Comparison of ENCODE assay signal across 8 cellular contexts in the genomic region with DNA sequence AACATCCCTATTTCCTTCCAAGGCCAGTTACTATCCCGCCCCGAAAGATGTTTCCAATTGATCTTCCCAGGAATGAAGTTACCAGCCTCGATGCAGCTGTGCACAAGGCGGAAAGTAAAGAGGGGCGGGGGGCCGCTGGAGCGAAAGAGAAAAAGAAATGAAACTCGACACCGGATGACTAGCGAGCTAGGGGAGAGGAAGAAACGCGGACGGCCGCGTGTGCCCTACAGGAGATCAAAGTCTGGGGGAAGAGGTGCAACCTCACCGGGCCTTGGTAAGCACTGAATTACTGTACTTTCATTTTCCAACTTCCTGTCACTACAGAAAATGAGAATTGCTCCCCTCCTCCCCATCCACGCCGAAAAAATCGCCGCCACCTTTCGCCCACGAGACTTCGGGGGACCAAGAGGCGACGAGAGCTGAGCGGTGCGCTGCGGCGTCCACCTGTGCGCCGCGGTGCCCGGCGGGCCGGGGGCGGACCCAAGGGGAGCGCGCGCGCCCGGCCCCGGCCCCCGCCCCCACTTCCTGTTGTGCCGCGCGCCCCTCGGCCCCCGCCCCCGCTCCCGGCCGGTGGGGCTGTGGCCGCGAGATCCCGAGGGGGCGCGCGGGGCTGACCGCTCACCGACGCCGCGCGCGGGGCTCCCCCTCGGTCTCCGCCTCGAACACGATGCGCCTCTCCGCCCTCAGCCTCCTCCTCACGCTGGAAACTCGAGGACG. TPM values are rescaled to one million over a fixed set of nuclear protein-coding genes. Genes with fewer than 3 reads are reported as not detected.
DNase-seq lines count a peak whose midpoint lies in the region; ATAC-seq, FAIRE-seq and TF ChIP-seq lines count a peak whose summit lies in the region.

No MANE protein-coding gene starts in this region.

- peak; percentile 57 for ATAC-seq in HG02763 (IDR thresholded peaks at IDR 0.05; ENCODE audit: unreplicated experiment)
- peak; percentile 73 for ATAC-seq in activated naive CD8-positive, alpha-beta T cell treated with anti-CD3 and anti-CD28 coated beads, Interleukin-2, amount 10 ng/mL, durations not matched to agents 7 days and 5 days (ENCODE audit: low read depth)

- peaks cover 14% of the 10 kb centered on the region for H3K4me1 ChIP-seq in cardiac muscle cell (ENCODE audit: low read depth)

- H3K9me3 ChIP-seq in cardiac muscle cell (ENCODE audit: low read depth), result no peaks in the 10 kb centered on the region

- H3K4me1 Mint-ChIP-seq in activated naive CD8-positive, alpha-beta T cell treated with anti-CD3 and anti-CD28 coated beads, Interleukin-2, amount 10 ng/mL, durations not matched to agents 7 days and 5 days, result peaks cover 36% of the 10 kb centered on the region
- H3K4me1 Mint-ChIP-seq in type B pancreatic cell (ENCODE audit: unreplicated experiment), result peaks cover 26% of the 10 kb centered on the region

- no peaks in the 10 kb centered on the region for H3K36me3 ChIP-seq in cardiac muscle cell

- H3K27me3 ChIP-seq in cardiac muscle cell, result no peaks in the 10 kb centered on the region

- intact Hi-C loops in posterior cingulate gyrus (cut with DNase I), result loop anchor here (5.0 kb wide), 1 partner anchor 104 kb away; no protein-coding TSS in a partner anchor

- peaks cover 18% of the 10 kb centered on the region for H3K36me3 Mint-ChIP-seq in activated naive CD8-positive, alpha-beta T cell treated with anti-CD3 and anti-CD28 coated beads, Interleukin-2, amount 10 ng/mL, durations not matched to agents 7 days and 5 days
- peaks cover 8% of the 10 kb centered on the region for H3K36me3 Mint-ChIP-seq in type B pancreatic cell

- H3K4me3 Mint-ChIP-seq in activated naive CD8-positive, alpha-beta T cell treated with anti-CD3 and anti-CD28 coated beads, Interleukin-2, amount 10 ng/mL, durations not matched to agents 7 days and 5 days, result peak overlapping the region; percentile 96
- H3K4me3 Mint-ChIP-seq in type B pancreatic cell, result peak overlapping the region; percentile 97

- H3K27ac ChIP-seq in cardiac muscle cell, result peak overlapping the region; percentile 99

- no peaks in the 10 kb centered on the region for H3K27me3 Mint-ChIP-seq in activated naive CD8-positive, alpha-beta T cell treated with anti-CD3 and anti-CD28 coated beads, Interleukin-2, amount 10 ng/mL, durations not matched to agents 7 days and 5 days
- H3K27me3 Mint-ChIP-seq in type B pancreatic cell, result no peaks in the 10 kb centered on the region

- TF ChIP-seq CTCF in cardiac muscle cell (IDR thresholded peaks at IDR 0.05; ENCODE audit: low read depth, low read length) (no peak), type B pancreatic cell (conservative IDR thresholded peaks at IDR 0.05) (no peak)

- peak; percentile 85 for FAIRE-seq in GM12891 (lab: Jason Lieb, UNC)

- peak overlapping the region; percentile 57 for H3K4me3 ChIP-seq in cardiac muscle cell

- no peaks in the 10 kb centered on the region for H3K9me3 Mint-ChIP-seq in activated naive CD8-positive, alpha-beta T cell treated with anti-CD3 and anti-CD28 coated beads, Interleukin-2, amount 10 ng/mL, durations not matched to agents 7 days and 5 days
- H3K9me3 Mint-ChIP-seq in type B pancreatic cell, result no peaks in the 10 kb centered on the region

- POLR2A ChIA-PET in activated naive CD8-positive, alpha-beta T cell treated with anti-CD3 and anti-CD28 coated beads, Interleukin-2, amount 10 ng/mL, durations not matched to agents 7 days and 5 days (lab: Charles Lee), result interaction anchor here (0.6 to 6.0 kb wide), 16 partner anchors 15 to 1135 kb away, joined by 3 to 184 read pairs (median 4); partner anchors contain the start of genes NUCKS1, RAB29 and SLC45A3

- peak; percentile 59 for DNase-seq in GM12891 (ENCODE audit: insufficient read length, low spot score)
- peak; percentile 69 for DNase-seq in NCI-H128 (lab: John Stamatoyannopoulos, UW; ENCODE audit: unreplicated experiment)
- peak; percentile 83 for DNase-seq in SKM-1 treated with dmso at 0.1 percent for 144 hours (lab: John Stamatoyannopoulos, UW; ENCODE audit: unreplicated experiment)
- peak; percentile 79 for DNase-seq in activated naive CD8-positive, alpha-beta T cell treated with anti-CD3 and anti-CD28 coated beads, Interleukin-2, amount 10 ng/mL, durations not matched to agents 7 days and 5 days
- peak; percentile 71 to 92 for DNase-seq in cardiac muscle cell (ENCODE audit: low read depth in 1 of 2, low spot score in 1 of 2)
- peak in 9 of 10 donors; percentile 16 to 88 (median 32) for DNase-seq in posterior cingulate gyrus
- peak; percentile 81 for DNase-seq in type B pancreatic cell (ENCODE audit: extremely low spot score, unreplicated experiment)

- peak; percentile 73 for TF ChIP-seq POLR2A in GM12891 (IDR thresholded peaks at IDR 0.05; ENCODE audit: low read depth, low read length)

- H3K27ac Mint-ChIP-seq in activated naive CD8-positive, alpha-beta T cell treated with anti-CD3 and anti-CD28 coated beads, Interleukin-2, amount 10 ng/mL, durations not matched to agents 7 days and 5 days, result peak overlapping the region; percentile 99
- H3K27ac Mint-ChIP-seq in type B pancreatic cell, result peak overlapping the region; percentile 96

TF ChIP-seq in GM12891, 5 proteins besides CTCF, POLR2A, EP300 and RAD21:
- peak; percentile 68; the same call in 1 of the 2 replicates for TF ChIP-seq POLR2AphosphoS5 (IDR thresholded peaks at IDR 0.05; ENCODE audit: low read depth, low read length)
- TF ChIP-seq TAF1 (IDR thresholded peaks at IDR 0.05; ENCODE audit: low read depth, low read length), result peak; percentile 94
- 0 out of 2 replicates have a peak, but pooled peaks have one; percentile 22 for TF ChIP-seq SPI1 (IDR thresholded peaks at IDR 0.05; ENCODE audit: low read depth, low read length)
- TF ChIP-seq PAX5 (IDR thresholded peaks at IDR 0.05; ENCODE audit: insufficient read depth, low read length, severe bottlenecking), result no peak
TF ChIP-seq in GM12891: peak in this region for 3.

RNA-seq across cellular contexts. Expression of gene ELK4, which starts 0.6 kb away (rescaled TPM):
- 5.5 TPM for polyA plus RNA-seq in GM12891 (2012; ENCODE audit: low read depth, missing spikeins)
- 100 to 1,000 TPM; 124 to 141 TPM for total RNA-seq in activated naive CD8-positive, alpha-beta T cell treated with anti-CD3 and anti-CD28 coated beads, Interleukin-2, amount 10 ng/mL, durations not matched to agents 7 days and 5 days
- 9.1 and 13.0 TPM in 2 replicates for total RNA-seq in cardiac muscle cell
- polyA plus RNA-seq in cardiac muscle cell, result 1.8 and 4.9 TPM in 2 replicates
- total RNA-seq in type B pancreatic cell (ENCODE audit: low replicate concordance), result 20.9 and 27.6 TPM in 2 replicates

RNA-seq across cellular contexts. Expression of gene SLC45A3, which starts 49.1 kb away (rescaled TPM):
- 1.4 TPM for polyA plus RNA-seq in GM12891 (2012; ENCODE audit: low read depth, missing spikeins)
- total RNA-seq in activated naive CD8-positive, alpha-beta T cell treated with anti-CD3 and anti-CD28 coated beads, Interleukin-2, amount 10 ng/mL, durations not matched to agents 7 days and 5 days, result under 1 TPM; 0.17 to 0.31 TPM
- total RNA-seq in cardiac muscle cell (4.9 and 10.4 TPM in 2 replicates), type B pancreatic cell (ENCODE audit: low replicate concordance) (3.9 and 4.2 TPM in 2 replicates)
- 3.8 and 7.8 TPM in 2 replicates for polyA plus RNA-seq in cardiac muscle cell

Comparison
In these comparisons a context has a peak if more than half of its experiments do, and no peak if none do; other contexts are left out.
1. Peak in every context shown above with its lines: DNase-seq, ATAC-seq, H3K4me3 ChIP-seq and H3K27ac ChIP-seq.
2. DNase-seq: peak in every context shown above with its lines; median percentile 83 in SKM-1 treated with dmso at 0.1 percent for 144 hours; 82 in cardiac muscle cell; 81 in type B pancreatic cell; 79 in activated naive CD8-positive, alpha-beta T cell treated with anti-CD3 and anti-CD28 coated beads, Interleukin-2, amount 10 ng/mL, durations not matched to agents 7 days and 5 days; 69 in NCI-H128; 59 in GM12891; 32 in posterior cingulate gyrus.